ENCODE assay signal across 1 cellular context in genomic region chr19:53394522-53394973, GRCh38.
A peak's percentile ranks its signal among the peaks of the same experiment; 100 is the strongest.
TF ChIP-seq lines count a peak whose summit lies in the region.

No MANE protein-coding gene starts in this region.

TF ChIP-seq in HepG2, 621 proteins besides CTCF, POLR2A, EP300 and RAD21 (continued from another document and continues in another):
- 0 out of 2 replicates have a peak, but pooled peaks have one; percentile 14 for TF ChIP-seq NFKB2 (CRISPR knock-in tag; IDR thresholded peaks at IDR 0.05; ENCODE audit: borderline replicate concordance)
- TF ChIP-seq, protein P1, sequence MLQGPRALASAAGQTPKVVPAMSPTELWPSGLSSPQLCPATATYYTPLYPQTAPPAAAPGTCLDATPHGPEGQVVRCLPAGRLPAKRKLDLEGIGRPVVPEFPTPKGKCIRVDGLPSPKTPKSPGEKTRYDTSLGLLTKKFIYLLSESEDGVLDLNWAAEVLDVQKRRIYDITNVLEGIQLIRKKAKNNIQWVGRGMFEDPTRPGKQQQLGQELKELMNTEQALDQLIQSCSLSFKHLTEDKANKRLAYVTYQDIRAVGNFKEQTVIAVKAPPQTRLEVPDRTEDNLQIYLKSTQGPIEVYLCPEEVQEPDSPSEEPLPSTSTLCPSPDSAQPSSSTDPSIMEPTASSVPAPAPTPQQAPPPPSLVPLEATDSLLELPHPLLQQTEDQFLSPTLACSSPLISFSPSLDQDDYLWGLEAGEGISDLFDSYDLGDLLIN (CRISPR knock-in tag; IDR thresholded peaks at IDR 0.05; ENCODE audit: borderline replicate concordance) = 0 out of 2 replicates have a peak, but pooled peaks have one; percentile 80
- TF ChIP-seq ZNF292 (CRISPR knock-in tag; IDR thresholded peaks at IDR 0.05; ENCODE audit: borderline replicate concordance, low read depth) = peak; percentile 69; the same call in 1 of the 2 replicates
- TF ChIP-seq FOXA3 (CRISPR knock-in tag; IDR thresholded peaks at IDR 0.05) = peak; percentile 20; the same call in 1 of the 2 replicates
- TF ChIP-seq ZNF143 (CRISPR knock-in tag; IDR thresholded peaks at IDR 0.05) = 0 out of 2 replicates have a peak, but pooled peaks have one; percentile 13
- peak; percentile 39; the same call in 1 of the 2 replicates for TF ChIP-seq ZNF629 (CRISPR knock-in tag; conservative IDR thresholded peaks at IDR 0.05)
- TF ChIP-seq, protein P2, sequence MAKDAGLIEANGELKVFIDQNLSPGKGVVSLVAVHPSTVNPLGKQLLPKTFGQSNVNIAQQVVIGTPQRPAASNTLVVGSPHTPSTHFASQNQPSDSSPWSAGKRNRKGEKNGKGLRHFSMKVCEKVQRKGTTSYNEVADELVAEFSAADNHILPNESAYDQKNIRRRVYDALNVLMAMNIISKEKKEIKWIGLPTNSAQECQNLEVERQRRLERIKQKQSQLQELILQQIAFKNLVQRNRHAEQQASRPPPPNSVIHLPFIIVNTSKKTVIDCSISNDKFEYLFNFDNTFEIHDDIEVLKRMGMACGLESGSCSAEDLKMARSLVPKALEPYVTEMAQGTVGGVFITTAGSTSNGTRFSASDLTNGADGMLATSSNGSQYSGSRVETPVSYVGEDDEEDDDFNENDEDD (CRISPR knock-in tag; IDR thresholded peaks at IDR 0.05; ENCODE audit: borderline replicate concordance) = peak; percentile 1; the same call in 1 of the 2 replicates
- no peak for TF ChIP-seq ATF7 (IDR thresholded peaks at IDR 0.05)
- peak; percentile 23; the same call in 1 of the 2 replicates for TF ChIP-seq ATF7 (CRISPR knock-in tag; IDR thresholded peaks at IDR 0.05)
- 0 out of 2 replicates have a peak, but pooled peaks have one; percentile 5 for TF ChIP-seq ZNF766 (CRISPR knock-in tag; IDR thresholded peaks at IDR 0.05; ENCODE audit: borderline replicate concordance)
- TF ChIP-seq, protein P3, sequence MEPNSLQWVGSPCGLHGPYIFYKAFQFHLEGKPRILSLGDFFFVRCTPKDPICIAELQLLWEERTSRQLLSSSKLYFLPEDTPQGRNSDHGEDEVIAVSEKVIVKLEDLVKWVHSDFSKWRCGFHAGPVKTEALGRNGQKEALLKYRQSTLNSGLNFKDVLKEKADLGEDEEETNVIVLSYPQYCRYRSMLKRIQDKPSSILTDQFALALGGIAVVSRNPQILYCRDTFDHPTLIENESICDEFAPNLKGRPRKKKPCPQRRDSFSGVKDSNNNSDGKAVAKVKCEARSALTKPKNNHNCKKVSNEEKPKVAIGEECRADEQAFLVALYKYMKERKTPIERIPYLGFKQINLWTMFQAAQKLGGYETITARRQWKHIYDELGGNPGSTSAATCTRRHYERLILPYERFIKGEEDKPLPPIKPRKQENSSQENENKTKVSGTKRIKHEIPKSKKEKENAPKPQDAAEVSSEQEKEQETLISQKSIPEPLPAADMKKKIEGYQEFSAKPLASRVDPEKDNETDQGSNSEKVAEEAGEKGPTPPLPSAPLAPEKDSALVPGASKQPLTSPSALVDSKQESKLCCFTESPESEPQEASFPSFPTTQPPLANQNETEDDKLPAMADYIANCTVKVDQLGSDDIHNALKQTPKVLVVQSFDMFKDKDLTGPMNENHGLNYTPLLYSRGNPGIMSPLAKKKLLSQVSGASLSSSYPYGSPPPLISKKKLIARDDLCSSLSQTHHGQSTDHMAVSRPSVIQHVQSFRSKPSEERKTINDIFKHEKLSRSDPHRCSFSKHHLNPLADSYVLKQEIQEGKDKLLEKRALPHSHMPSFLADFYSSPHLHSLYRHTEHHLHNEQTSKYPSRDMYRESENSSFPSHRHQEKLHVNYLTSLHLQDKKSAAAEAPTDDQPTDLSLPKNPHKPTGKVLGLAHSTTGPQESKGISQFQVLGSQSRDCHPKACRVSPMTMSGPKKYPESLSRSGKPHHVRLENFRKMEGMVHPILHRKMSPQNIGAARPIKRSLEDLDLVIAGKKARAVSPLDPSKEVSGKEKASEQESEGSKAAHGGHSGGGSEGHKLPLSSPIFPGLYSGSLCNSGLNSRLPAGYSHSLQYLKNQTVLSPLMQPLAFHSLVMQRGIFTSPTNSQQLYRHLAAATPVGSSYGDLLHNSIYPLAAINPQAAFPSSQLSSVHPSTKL (CRISPR knock-in tag; IDR thresholded peaks at IDR 0.05) = 0 out of 2 replicates have a peak, but pooled peaks have one; percentile 3
- TF ChIP-seq, protein P4, sequence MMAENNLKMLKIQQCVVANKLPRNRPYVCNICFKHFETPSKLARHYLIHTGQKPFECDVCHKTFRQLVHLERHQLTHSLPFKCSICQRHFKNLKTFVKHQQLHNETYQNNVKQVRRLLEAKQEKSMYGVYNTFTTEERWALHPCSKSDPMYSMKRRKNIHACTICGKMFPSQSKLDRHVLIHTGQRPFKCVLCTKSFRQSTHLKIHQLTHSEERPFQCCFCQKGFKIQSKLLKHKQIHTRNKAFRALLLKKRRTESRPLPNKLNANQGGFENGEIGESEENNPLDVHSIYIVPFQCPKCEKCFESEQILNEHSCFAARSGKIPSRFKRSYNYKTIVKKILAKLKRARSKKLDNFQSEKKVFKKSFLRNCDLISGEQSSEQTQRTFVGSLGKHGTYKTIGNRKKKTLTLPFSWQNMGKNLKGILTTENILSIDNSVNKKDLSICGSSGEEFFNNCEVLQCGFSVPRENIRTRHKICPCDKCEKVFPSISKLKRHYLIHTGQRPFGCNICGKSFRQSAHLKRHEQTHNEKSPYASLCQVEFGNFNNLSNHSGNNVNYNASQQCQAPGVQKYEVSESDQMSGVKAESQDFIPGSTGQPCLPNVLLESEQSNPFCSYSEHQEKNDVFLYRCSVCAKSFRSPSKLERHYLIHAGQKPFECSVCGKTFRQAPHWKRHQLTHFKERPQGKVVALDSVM (CRISPR knock-in tag; IDR thresholded peaks at IDR 0.05) = peak; percentile 38; the same call in 1 of the 2 replicates
- TF ChIP-seq HNF1B (CRISPR knock-in tag; IDR thresholded peaks at IDR 0.05) = peak; percentile 52; the same call in 1 of the 2 replicates
- TF ChIP-seq ZNF205 (CRISPR knock-in tag; IDR thresholded peaks at IDR 0.05) = no peak
- TF ChIP-seq MEIS2 (CRISPR knock-in tag; IDR thresholded peaks at IDR 0.05) = 0 out of 2 replicates have a peak, but pooled peaks have one; percentile 20
- no peak for TF ChIP-seq ZNF83 (CRISPR knock-in tag; IDR thresholded peaks at IDR 0.05; ENCODE audit: borderline replicate concordance)
- no peak for TF ChIP-seq ZMYM3 (CRISPR knock-in tag; IDR thresholded peaks at IDR 0.05)
- TF ChIP-seq ZNF557 (CRISPR knock-in tag; IDR thresholded peaks at IDR 0.05) = 0 out of 2 replicates have a peak, but pooled peaks have one; percentile 49
- TF ChIP-seq DNMT1 (CRISPR knock-in tag; IDR thresholded peaks at IDR 0.05) = no peak
- TF ChIP-seq CREB3 (CRISPR knock-in tag; IDR thresholded peaks at IDR 0.05) = no peak
- TF ChIP-seq GPN1 (CRISPR knock-in tag; IDR thresholded peaks at IDR 0.05; ENCODE audit: borderline replicate concordance) = no peak
- no peak for TF ChIP-seq FOXA1 (IDR thresholded peaks at IDR 0.05)
- 0 out of 2 replicates have a peak, but pooled peaks have one; percentile 7 for TF ChIP-seq FOXA1 (CRISPR knock-in tag; IDR thresholded peaks at IDR 0.05)
- TF ChIP-seq MTERF4 (CRISPR knock-in tag; IDR thresholded peaks at IDR 0.05) = no peak
- peak; percentile 41; the same call in 1 of the 2 replicates for TF ChIP-seq SALL1 (CRISPR knock-in tag; IDR thresholded peaks at IDR 0.05)
- TF ChIP-seq YEATS4 (CRISPR knock-in tag; IDR thresholded peaks at IDR 0.05; ENCODE audit: borderline replicate concordance) = peak; percentile 37; the same call in 1 of the 2 replicates
- TF ChIP-seq NR1H2 (CRISPR knock-in tag; IDR thresholded peaks at IDR 0.05; ENCODE audit: borderline replicate concordance, low read depth) = no peak
- TF ChIP-seq, protein P5, sequence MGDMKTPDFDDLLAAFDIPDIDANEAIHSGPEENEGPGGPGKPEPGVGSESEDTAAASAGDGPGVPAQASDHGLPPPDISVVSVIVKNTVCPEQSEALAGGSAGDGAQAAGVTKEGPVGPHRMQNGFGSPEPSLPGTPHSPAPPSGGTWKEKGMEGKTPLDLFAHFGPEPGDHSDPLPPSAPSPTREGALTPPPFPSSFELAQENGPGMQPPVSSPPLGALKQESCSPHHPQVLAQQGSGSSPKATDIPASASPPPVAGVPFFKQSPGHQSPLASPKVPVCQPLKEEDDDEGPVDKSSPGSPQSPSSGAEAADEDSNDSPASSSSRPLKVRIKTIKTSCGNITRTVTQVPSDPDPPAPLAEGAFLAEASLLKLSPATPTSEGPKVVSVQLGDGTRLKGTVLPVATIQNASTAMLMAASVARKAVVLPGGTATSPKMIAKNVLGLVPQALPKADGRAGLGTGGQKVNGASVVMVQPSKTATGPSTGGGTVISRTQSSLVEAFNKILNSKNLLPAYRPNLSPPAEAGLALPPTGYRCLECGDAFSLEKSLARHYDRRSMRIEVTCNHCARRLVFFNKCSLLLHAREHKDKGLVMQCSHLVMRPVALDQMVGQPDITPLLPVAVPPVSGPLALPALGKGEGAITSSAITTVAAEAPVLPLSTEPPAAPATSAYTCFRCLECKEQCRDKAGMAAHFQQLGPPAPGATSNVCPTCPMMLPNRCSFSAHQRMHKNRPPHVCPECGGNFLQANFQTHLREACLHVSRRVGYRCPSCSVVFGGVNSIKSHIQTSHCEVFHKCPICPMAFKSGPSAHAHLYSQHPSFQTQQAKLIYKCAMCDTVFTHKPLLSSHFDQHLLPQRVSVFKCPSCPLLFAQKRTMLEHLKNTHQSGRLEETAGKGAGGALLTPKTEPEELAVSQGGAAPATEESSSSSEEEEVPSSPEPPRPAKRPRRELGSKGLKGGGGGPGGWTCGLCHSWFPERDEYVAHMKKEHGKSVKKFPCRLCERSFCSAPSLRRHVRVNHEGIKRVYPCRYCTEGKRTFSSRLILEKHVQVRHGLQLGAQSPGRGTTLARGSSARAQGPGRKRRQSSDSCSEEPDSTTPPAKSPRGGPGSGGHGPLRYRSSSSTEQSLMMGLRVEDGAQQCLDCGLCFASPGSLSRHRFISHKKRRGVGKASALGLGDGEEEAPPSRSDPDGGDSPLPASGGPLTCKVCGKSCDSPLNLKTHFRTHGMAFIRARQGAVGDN (CRISPR knock-in tag; IDR thresholded peaks at IDR 0.05) = peak; percentile 43; the same call in 1 of the 2 replicates
- TF ChIP-seq IRF9 (CRISPR knock-in tag; IDR thresholded peaks at IDR 0.05; ENCODE audit: borderline replicate concordance) = no peak
- TF ChIP-seq TBP (CRISPR knock-in tag; IDR thresholded peaks at IDR 0.05) = no peak
- TF ChIP-seq, protein P6, sequence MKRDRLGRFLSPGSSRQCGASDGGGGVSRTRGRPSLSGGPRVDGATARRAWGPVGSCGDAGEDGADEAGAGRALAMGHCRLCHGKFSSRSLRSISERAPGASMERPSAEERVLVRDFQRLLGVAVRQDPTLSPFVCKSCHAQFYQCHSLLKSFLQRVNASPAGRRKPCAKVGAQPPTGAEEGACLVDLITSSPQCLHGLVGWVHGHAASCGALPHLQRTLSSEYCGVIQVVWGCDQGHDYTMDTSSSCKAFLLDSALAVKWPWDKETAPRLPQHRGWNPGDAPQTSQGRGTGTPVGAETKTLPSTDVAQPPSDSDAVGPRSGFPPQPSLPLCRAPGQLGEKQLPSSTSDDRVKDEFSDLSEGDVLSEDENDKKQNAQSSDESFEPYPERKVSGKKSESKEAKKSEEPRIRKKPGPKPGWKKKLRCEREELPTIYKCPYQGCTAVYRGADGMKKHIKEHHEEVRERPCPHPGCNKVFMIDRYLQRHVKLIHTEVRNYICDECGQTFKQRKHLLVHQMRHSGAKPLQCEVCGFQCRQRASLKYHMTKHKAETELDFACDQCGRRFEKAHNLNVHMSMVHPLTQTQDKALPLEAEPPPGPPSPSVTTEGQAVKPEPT (CRISPR knock-in tag; IDR thresholded peaks at IDR 0.05; ENCODE audit: low read depth) = no peak
- TF ChIP-seq ZNF263 (CRISPR knock-in tag; IDR thresholded peaks at IDR 0.05) = peak; percentile 44
- TF ChIP-seq MED13 (CRISPR knock-in tag; IDR thresholded peaks at IDR 0.05) = peak; percentile 13; the same call in 1 of the 2 replicates
- TF ChIP-seq ZNF207 (IDR thresholded peaks at IDR 0.05; ENCODE audit: borderline replicate concordance) = no peak
- no peak for TF ChIP-seq LCORL (IDR thresholded peaks at IDR 0.05)
- peak; percentile 51; the same call in 1 of the 2 replicates for TF ChIP-seq LCORL (CRISPR knock-in tag; IDR thresholded peaks at IDR 0.05)
- no peak for TF ChIP-seq SNAI1 (CRISPR knock-in tag; IDR thresholded peaks at IDR 0.05; ENCODE audit: borderline replicate concordance)
- TF ChIP-seq PHF21A (CRISPR knock-in tag; IDR thresholded peaks at IDR 0.05) = peak; percentile 19; the same call in 1 of the 2 replicates
- TF ChIP-seq ZNF572 (CRISPR knock-in tag; IDR thresholded peaks at IDR 0.05) = 0 out of 2 replicates have a peak, but pooled peaks have one; percentile 57
